Comparison of ENCODE assay signal across 11 cellular contexts in the genomic region with DNA sequence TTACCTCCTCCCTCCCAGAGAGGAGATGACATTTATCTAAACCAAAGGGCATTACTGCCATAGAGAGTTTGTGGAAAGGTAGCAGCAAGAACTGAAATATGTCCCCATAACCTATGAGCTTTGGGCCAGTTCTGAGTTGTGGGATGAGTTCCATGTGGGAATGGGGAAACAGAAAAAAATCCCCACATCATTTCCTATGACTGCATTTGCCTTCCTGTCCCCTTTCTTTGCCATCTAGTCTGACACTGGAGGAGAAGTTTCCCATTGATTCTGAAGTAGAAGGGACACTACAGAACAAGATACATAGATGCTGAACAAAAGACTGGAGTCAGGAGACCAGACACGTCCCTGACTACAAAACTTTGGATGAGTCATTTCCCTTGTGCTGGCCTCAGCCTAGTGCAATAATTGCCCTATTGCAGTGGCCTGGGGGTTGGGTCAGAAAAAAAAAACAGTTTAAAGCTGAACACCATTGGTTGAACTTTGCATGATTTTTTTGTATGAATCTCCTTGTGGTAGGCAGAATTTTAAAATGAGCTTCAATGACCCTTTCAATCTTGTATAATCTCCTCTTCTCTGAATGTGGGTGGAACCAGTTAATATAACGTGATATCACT. TPM values are rescaled to one million over a fixed set of nuclear protein-coding genes. Genes with fewer than 3 reads are reported as not detected.
A peak's percentile ranks its signal among the peaks of the same experiment; 100 is the strongest.
DNase-seq lines count a peak whose midpoint lies in the region; ATAC-seq, FAIRE-seq and TF ChIP-seq lines count a peak whose summit lies in the region.
"Had no signal": no experiment of that assay in that cellular context is flagged by ENCODE, and none has a peak within 500 bp of the region (broad histone marks: within the 10 kb centered on the region; RNA-seq: fewer than 3 reads in every experiment).

No MANE protein-coding gene starts in this region.

- H3K9me3 Mint-ChIP-seq in activated CD4-positive, alpha-beta memory T cell treated with anti-CD3 and anti-CD28 coated beads for 36 hours, result no peaks in the 10 kb centered on the region
- H3K9me3 Mint-ChIP-seq: activated CD4-positive, alpha-beta memory T cell treated with anti-CD3 and anti-CD28 coated beads, Interleukin-2, amount 10 ng/mL, durations not matched to agents 7 days and 5 days had no signal

- intact Hi-C loops in activated CD4-positive, alpha-beta memory T cell treated with anti-CD3 and anti-CD28 coated beads for 36 hours (cut with micrococcal nuclease), result no loop called here

- no peak overlapping the region for H3K4me3 ChIP-seq in AG04449 (ENCODE audit: low read depth, low read length)

- H3K27ac Mint-ChIP-seq in activated CD4-positive, alpha-beta memory T cell treated with anti-CD3 and anti-CD28 coated beads for 36 hours, result no peak overlapping the region
- H3K27ac Mint-ChIP-seq: activated CD4-positive, alpha-beta memory T cell treated with anti-CD3 and anti-CD28 coated beads, Interleukin-2, amount 10 ng/mL, durations not matched to agents 7 days and 5 days; progenitor cell of endocrine pancreas had no signal

- peaks cover 2% of the 10 kb centered on the region for H3K4me1 Mint-ChIP-seq in activated CD4-positive, alpha-beta memory T cell treated with anti-CD3 and anti-CD28 coated beads for 36 hours (ENCODE audit: low read depth)

- no peak for ATAC-seq in GM21447 (IDR thresholded peaks at IDR 0.05; ENCODE audit: unreplicated experiment)

- DNase-seq in AG04449 (ENCODE audit: low read depth, low spot score) (peak; percentile 46), HCEC 1CT (peak; percentile 87), T1000 (lab: John Stamatoyannopoulos, UW) (peak; percentile 9), glomerular endothelial cell (ENCODE audit: extremely low read depth, low read depth, low spot score) (peak; percentile 64), occipital lobe (lab: John Stamatoyannopoulos, UW) (no peak), D721Med (ENCODE audit: insufficient read length, low spot score) (no peak)
- no peak for DNase-seq in activated CD4-positive, alpha-beta memory T cell treated with anti-CD3 and anti-CD28 coated beads for 36 hours
- DNase-seq: activated CD4-positive, alpha-beta memory T cell treated with anti-CD3 and anti-CD28 coated beads, Interleukin-2, amount 10 ng/mL, durations not matched to agents 7 days and 5 days; NCI-H1048 had no signal

- H3K36me3 Mint-ChIP-seq in activated CD4-positive, alpha-beta memory T cell treated with anti-CD3 and anti-CD28 coated beads for 36 hours, result no peaks in the 10 kb centered on the region

- CTCF ChIA-PET in AG04449 (lab: Yijun Ruan, JAX), result interaction anchor here (1.4 to 1.6 kb wide), 2 partner anchors 12 to 66 kb away, joined by 4 to 5 read pairs; no protein-coding TSS in a partner anchor
- CTCF ChIA-PET in activated CD4-positive, alpha-beta memory T cell treated with anti-CD3 and anti-CD28 coated beads for 36 hours (lab: Charles Lee), result interaction anchor here (1.9 kb wide), 1 partner anchor 65 kb away, joined by 6 read pairs; no protein-coding TSS in a partner anchor

- POLR2A ChIA-PET in AG04449 (lab: Yijun Ruan, JAX), result interaction anchor here (1.2 kb wide), 1 partner anchor 42 kb away, joined by 3 read pairs; the partner anchor contains the start of gene TCEAL9
- POLR2A ChIA-PET in activated CD4-positive, alpha-beta memory T cell treated with anti-CD3 and anti-CD28 coated beads for 36 hours (lab: Charles Lee), result interaction anchor here (0.7 kb wide), 1 partner anchor 67 kb away, joined by 5 read pairs; no protein-coding TSS in a partner anchor

- H3K4me3 Mint-ChIP-seq in activated CD4-positive, alpha-beta memory T cell treated with anti-CD3 and anti-CD28 coated beads for 36 hours, result no peak overlapping the region
- H3K4me3 Mint-ChIP-seq: activated CD4-positive, alpha-beta memory T cell treated with anti-CD3 and anti-CD28 coated beads, Interleukin-2, amount 10 ng/mL, durations not matched to agents 7 days and 5 days had no signal

- FAIRE-seq in D721Med (lab: Jason Lieb, UNC), result no peak

- no peak for TF ChIP-seq CTCF in AG04449 (IDR thresholded peaks at IDR 0.05; ENCODE audit: insufficient read depth, low read length, missing control alignments)
- no peak for TF ChIP-seq CTCF in D721Med (IDR thresholded peaks at IDR 0.05; ENCODE audit: insufficient read depth, missing control alignments)

- no peaks in the 10 kb centered on the region for H3K27me3 Mint-ChIP-seq in activated CD4-positive, alpha-beta memory T cell treated with anti-CD3 and anti-CD28 coated beads for 36 hours
- H3K27me3 Mint-ChIP-seq: activated CD4-positive, alpha-beta memory T cell treated with anti-CD3 and anti-CD28 coated beads, Interleukin-2, amount 10 ng/mL, durations not matched to agents 7 days and 5 days; progenitor cell of endocrine pancreas had no signal

RNA-seq across cellular contexts. Expression of gene BEX3, which starts 22.1 kb away (rescaled TPM):
- 236 and 239 TPM in 2 replicates for total RNA-seq in glomerular endothelial cell
- total RNA-seq in occipital lobe, result 138 TPM
- total RNA-seq in activated CD4-positive, alpha-beta memory T cell treated with anti-CD3 and anti-CD28 coated beads for 36 hours, result 10 to 100 TPM; 24.5 to 26.6 TPM

RNA-seq across cellular contexts. Expression of gene TCEAL9, which starts 42.1 kb away (rescaled TPM):
- total RNA-seq in glomerular endothelial cell, result 106 and 126 TPM in 2 replicates
- 36.5 TPM for total RNA-seq in occipital lobe
- total RNA-seq in activated CD4-positive, alpha-beta memory T cell treated with anti-CD3 and anti-CD28 coated beads for 36 hours, result 1 to 10 TPM; 2.3 to 2.6 TPM

Comparison
In these comparisons a context has a peak if more than half of its experiments do, and no peak if none do; other contexts are left out.
1. DNase-seq: peak in AG04449 (single experiment), HCEC 1CT (single experiment), T1000 (single experiment) and glomerular endothelial cell (single experiment); none in occipital lobe (single experiment), activated CD4-positive, alpha-beta memory T cell treated with anti-CD3 and anti-CD28 coated beads for 36 hours (single experiment) and D721Med (single experiment).
2. RNA of gene TCEAL9, which starts 42.1 kb away (total RNA-seq): 106 to 126 TPM in glomerular endothelial cell and 36.5 TPM in occipital lobe (single experiment); 2.3 to 2.6 TPM in activated CD4-positive, alpha-beta memory T cell treated with anti-CD3 and anti-CD28 coated beads for 36 hours; every median in the first group is over 10 times any median in the second.